Comparison of ENCODE assay signal across 22 cellular contexts in genomic region chr20:59744756-59745155, GRCh38.
"Had no signal": no experiment of that assay in that cellular context is flagged by ENCODE, and none has a peak within 500 bp of the region (broad histone marks: within the 10 kb centered on the region; RNA-seq: fewer than 3 reads in every experiment).

No MANE protein-coding gene starts in this region.

- ATAC-seq: right lobe of liver; stimulated activated memory B cell treated with anti-CD40 and anti-IgM and Interleukin-4, amounts not matched to agents 10 μg/mL and 1 μg/mL and 100 μg/mL, for 72 hours; stimulated activated naive CD8-positive, alpha-beta T cell treated with anti-CD3 and anti-CD28 coated beads, Interleukin-15, amount 100 ng/mL, for 72 hours had no signal

- H3K27me3 ChIP-seq: right atrium auricular region, right lobe of liver, testis, thyroid gland, transverse colon, upper lobe of left lung, vagina had no signal

- H3K36me3 ChIP-seq: left ventricle myocardium inferior, neutrophil, right atrium auricular region, right lobe of liver, thyroid gland, transverse colon, upper lobe of left lung, vagina had no signal

- H3K27ac ChIP-seq: hepatocyte, left ventricle myocardium inferior, neutrophil, parathyroid adenoma, right atrium auricular region, right lobe of liver, testis, thyroid gland, transverse colon, upper lobe of left lung, vagina had no signal

- H3K4me1 ChIP-seq: parathyroid adenoma, right lobe of liver, testis had no signal

- H3K4me2 ChIP-seq: hepatocyte, smooth muscle cell had no signal

- H3K4me3 ChIP-seq: hepatocyte, left ventricle myocardium inferior, lung, right atrium auricular region, right lobe of liver, smooth muscle cell, testis, thyroid gland, transverse colon, upper lobe of left lung, vagina had no signal

- H3K9ac ChIP-seq: parathyroid adenoma had no signal

- H3K9me3 ChIP-seq: left ventricle myocardium inferior, neutrophil, right atrium auricular region, right lobe of liver, testis, thyroid gland, transverse colon, upper lobe of left lung, vagina had no signal

- H2AFZ ChIP-seq: hepatocyte, parathyroid adenoma had no signal

- DNase-seq: left ventricle myocardium inferior; naive B cell; occipital lobe; right lobe of liver; stimulated activated CD4-positive, alpha-beta T cell treated with anti-CD3 and anti-CD28 coated beads, Interleukin-1b, Interleukin-23, amount 100 ng/mL, for 48 hours; stimulated activated CD4-positive, alpha-beta T cell treated with anti-CD3 and anti-CD28 coated beads, Interleukin-2, amount 100 ng/mL, for 48 hours; stimulated activated CD4-positive, alpha-beta T cell treated with anti-CD3 and anti-CD28 coated beads, Interleukin-4, amount 100 ng/mL, for 4 hours; stimulated activated CD8-positive, alpha-beta memory T cell treated with anti-CD3 and anti-CD28 coated beads, Interleukin-4, amount 100 ng/mL, for 48 hours; stimulated activated naive CD4-positive, alpha-beta T cell treated with Interleukin-2 at 50 U/mL for 16 hours; stimulated activated naive CD8-positive, alpha-beta T cell treated with anti-CD3 and anti-CD28 coated beads, Interleukin-15, amount 100 ng/mL, for 72 hours; testis; thyroid gland; transverse colon had no signal
